Comparison of ENCODE assay signal across 25 cellular contexts in the genomic region with DNA sequence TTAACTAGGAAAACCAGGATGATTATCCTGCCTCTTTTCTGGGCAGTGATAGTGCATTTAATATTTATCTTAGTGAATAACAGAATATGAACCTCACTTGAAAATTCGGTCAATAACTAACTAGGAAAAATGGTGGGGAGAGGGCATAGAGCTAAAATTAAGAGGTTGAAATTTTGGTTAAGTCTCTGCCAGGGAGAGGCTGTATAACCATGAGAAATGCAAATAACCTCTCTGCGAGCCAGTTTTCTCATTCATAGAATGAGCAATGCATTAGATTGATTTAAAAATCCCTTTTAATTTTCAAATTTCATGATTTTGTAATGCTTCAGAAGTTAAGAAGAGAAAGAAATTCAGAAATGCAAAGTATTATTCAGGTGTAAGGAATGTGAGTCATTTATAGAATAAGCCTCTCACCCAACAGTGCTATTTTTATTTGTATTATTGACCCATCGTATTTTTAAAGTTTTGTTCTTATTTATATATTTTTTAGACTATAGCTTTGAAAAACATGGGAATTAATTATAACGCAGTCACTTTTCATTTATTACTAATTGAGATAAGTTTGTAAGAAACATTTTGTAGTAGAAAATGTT.
DNase-seq lines count a peak whose midpoint lies in the region; ATAC-seq, FAIRE-seq and TF ChIP-seq lines count a peak whose summit lies in the region.
"Had no signal": no experiment of that assay in that cellular context is flagged by ENCODE, and none has a peak within 500 bp of the region (broad histone marks: within the 10 kb centered on the region; RNA-seq: fewer than 3 reads in every experiment).

No MANE protein-coding gene starts in this region.

- no peak for TF ChIP-seq CTCF in kidney (IDR thresholded peaks at IDR 0.05; ENCODE audit: borderline replicate concordance, extremely low read depth, insufficient read depth)

- H3K4me3 ChIP-seq in kidney (ENCODE audit: low read length in 2 of 2): no peak overlapping the region
- H3K4me3 ChIP-seq: body of pancreas, dorsolateral prefrontal cortex, left lung, PC-9, thoracic aorta, vagina had no signal

- intact Hi-C loops in kidney (cut with DNase I) (no loop called here), posterior cingulate gyrus (cut with DNase I) (no loop called here)

- peak; percentile 55 for ATAC-seq in GM18517 (IDR thresholded peaks at IDR 0.05; ENCODE audit: unreplicated experiment)
- peak; percentile 57 for ATAC-seq in GM21390 (IDR thresholded peaks at IDR 0.05; ENCODE audit: unreplicated experiment)
- peak; percentile 50 for ATAC-seq in HG03175 (IDR thresholded peaks at IDR 0.05; ENCODE audit: unreplicated experiment)
- ATAC-seq: activated T-cell treated with anti-CD3 and anti-CD28 coated beads, Interleukin-2, amount 50 U/mL, for 4 hours; body of pancreas; left lung had no signal

- H3K9me3 ChIP-seq in kidney (ENCODE audit: control insufficient read depth in 1 of 2, low read length in 2 of 2): no peaks in the 10 kb centered on the region
- H3K9me3 ChIP-seq: body of pancreas, left lung, neutrophil, thoracic aorta, vagina had no signal

- no peaks in the 10 kb centered on the region for H3K4me1 ChIP-seq in kidney (ENCODE audit: control insufficient read depth in 1 of 2, insufficient read depth in 1 of 2, low read depth in 1 of 2, low read length in 2 of 2)
- H3K4me1 ChIP-seq: body of pancreas, left lung, vagina had no signal

- H3K9ac ChIP-seq in kidney (ENCODE audit: low read length in 2 of 2): no peak overlapping the region

- H3K36me3 ChIP-seq in kidney (ENCODE audit: control insufficient read depth in 1 of 2, insufficient read depth in 2 of 2, low read length in 2 of 2): no peaks in the 10 kb centered on the region
- H3K36me3 ChIP-seq: left lung, neutrophil, WERI-Rb-1 had no signal

- peak; percentile 55 for FAIRE-seq in kidney (lab: Jason Lieb, UNC)

- no peak for DNase-seq in kidney
- no peak for DNase-seq in SKM-1 (lab: John Stamatoyannopoulos, UW; ENCODE audit: unreplicated experiment)
- DNase-seq in amygdala (lab: John Stamatoyannopoulos, UW): no peak
- DNase-seq in posterior cingulate gyrus: no peak
- no peak for DNase-seq in MV-4-11 (lab: John Stamatoyannopoulos, UW)
- DNase-seq: activated CD4-positive, alpha-beta T cell treated with anti-CD3 and anti-CD28 coated beads, Interleukin-2, amount 10 ng/mL, durations not matched to agents 7 days and 5 days; activated naive CD4-positive, alpha-beta T cell; activated T-cell treated with anti-CD3 and anti-CD28 coated beads, Interleukin-2, amount 50 U/mL, for 4 hours; body of pancreas; cerebellar nuclear complex; DND-41; dorsolateral prefrontal cortex; H9; left lung; NCI-H1105 treated with DMSO at 0.1 percent for 48 hours; NCI-H1930; PC-9; SHP77; WERI-Rb-1 had no signal

- H3K27ac ChIP-seq in kidney (ENCODE audit: low read depth in 2 of 2, low read length in 2 of 2): no peak overlapping the region
- H3K27ac ChIP-seq: body of pancreas, dorsolateral prefrontal cortex, left lung, neutrophil, PC-9, thoracic aorta, vagina, WERI-Rb-1 had no signal
